Comparison of ENCODE assay signal across 10 cellular contexts in genomic region chr19:56537442-56537841, GRCh38. TPM values are rescaled to one million over a fixed set of nuclear protein-coding genes. Genes with fewer than 3 reads are reported as not detected.
DNase-seq lines count a peak whose midpoint lies in the region; ATAC-seq and TF ChIP-seq lines count a peak whose summit lies in the region.
"Had no signal": no experiment of that assay in that cellular context is flagged by ENCODE, and none has a peak within 500 bp of the region (broad histone marks: within the 10 kb centered on the region; RNA-seq: fewer than 3 reads in every experiment).

No MANE protein-coding gene starts in this region.

- H3K9ac ChIP-seq in endocrine pancreas (ENCODE audit: control insufficient read depth, insufficient read depth, low read length) (no peak overlapping the region), neural cell (ENCODE audit: low read length) (no peak overlapping the region)

- H4K20me1 ChIP-seq in neural cell (ENCODE audit: insufficient read depth) = no peaks in the 10 kb centered on the region

- no peaks in the 10 kb centered on the region for H3K4me1 ChIP-seq in endocrine pancreas (ENCODE audit: control insufficient read depth, insufficient read depth, low read length)

- DNase-seq in CD4-positive, alpha-beta T cell = no peak
- DNase-seq in NB4 (ENCODE audit: low read depth) = no peak
- DNase-seq in SKM-1 (lab: John Stamatoyannopoulos, UW; ENCODE audit: unreplicated experiment) = no peak
- DNase-seq in posterior vena cava (ENCODE audit: low spot score) = no peak
- DNase-seq in NCI-H2107 (lab: John Stamatoyannopoulos, UW) = no peak

- H3K79me2 ChIP-seq in neural cell (replicated peaks; ENCODE audit: insufficient read depth, low read length) = peaks cover 18% of the 10 kb centered on the region

- no peaks in the 10 kb centered on the region for H3K27me3 Mint-ChIP-seq in CD4-positive, alpha-beta T cell

- no peaks in the 10 kb centered on the region for H3F3A ChIP-seq in neural cell (ENCODE audit: insufficient read depth, low read length, poor library complexity, severe bottlenecking)

- TF ChIP-seq POLR2A in NB4 (IDR thresholded peaks at IDR 0.05; ENCODE audit: extremely low read depth, insufficient read length) = no peak

- CTCF ChIA-PET in CD4-positive, alpha-beta T cell (lab: Charles Lee) = no interaction called here

- no peak overlapping the region for H3K27ac ChIP-seq in CD4-positive, alpha-beta T cell (ENCODE audit: low read depth, low read length)
- H3K27ac ChIP-seq in neural cell (ENCODE audit: low read length) = no peak overlapping the region

- peak overlapping the region; percentile 83 for H2AFZ ChIP-seq in neural cell (ENCODE audit: low read depth, low read length)

- no peaks in the 10 kb centered on the region for H3K27me3 ChIP-seq in CD4-positive, alpha-beta T cell (ENCODE audit: control insufficient read depth, insufficient read depth, low read length)
- H3K27me3 ChIP-seq in endocrine pancreas (ENCODE audit: control insufficient read depth, insufficient read depth, low read length) = no peaks in the 10 kb centered on the region
- no peaks in the 10 kb centered on the region for H3K27me3 ChIP-seq in neural cell (ENCODE audit: insufficient read depth, low read depth, low read length)
- H3K27me3 ChIP-seq: cardiac muscle cell had no signal

- H3K27ac Mint-ChIP-seq in CD4-positive, alpha-beta T cell = peak overlapping the region; percentile 96

- no peak for TF ChIP-seq EP300 in neural cell (conservative IDR thresholded peaks at IDR 0.05; ENCODE audit: poor library complexity, severe bottlenecking)

- peaks cover 67% of the 10 kb centered on the region for H3K9me3 ChIP-seq in CD4-positive, alpha-beta T cell (ENCODE audit: control insufficient read depth, low read length)
- H3K9me3 ChIP-seq in endocrine pancreas (ENCODE audit: control insufficient read depth, low read length) = peaks cover 5% of the 10 kb centered on the region
- peaks cover 12% of the 10 kb centered on the region for H3K9me3 ChIP-seq in neural cell (ENCODE audit: low read length)

- no peak for TF ChIP-seq RAD21 in neural cell (conservative IDR thresholded peaks at IDR 0.05)

- H3K4me2 ChIP-seq in neural cell (ENCODE audit: low read length) = peak overlapping the region; percentile 11

- H3K4me1 Mint-ChIP-seq in CD4-positive, alpha-beta T cell (ENCODE audit: low read depth) = peaks cover 34% of the 10 kb centered on the region

- H3K4me3 Mint-ChIP-seq in CD4-positive, alpha-beta T cell = peak overlapping the region; percentile 99

- H3K9me2 ChIP-seq in neural cell (ENCODE audit: insufficient read depth, low read length) = no peaks in the 10 kb centered on the region

- H3K36me3 Mint-ChIP-seq in CD4-positive, alpha-beta T cell (ENCODE audit: low read depth) = peaks cover 78% of the 10 kb centered on the region

- TF ChIP-seq CTCF in CD4-positive, alpha-beta T cell (IDR thresholded peaks at IDR 0.05) = no peak
- no peak for TF ChIP-seq CTCF in NB4 (IDR thresholded peaks at IDR 0.05; ENCODE audit: low read depth, low read length)
- no peak for TF ChIP-seq CTCF in neural cell (IDR thresholded peaks at IDR 0.05; ENCODE audit: poor library complexity, severe bottlenecking)

- intact Hi-C loops in CD4-positive, alpha-beta T cell (cut with DNase I, micrococcal nuclease) = loop anchor here in 1 of 2 experiments (10.0 kb wide), 1 partner anchor 133 kb away; the partner anchor contains the start of gene ZNF583
- intact Hi-C loops in posterior vena cava (cut with DNase I) = no loop called here

- POLR2A ChIA-PET in CD4-positive, alpha-beta T cell (lab: Charles Lee) = no interaction called here

- peaks cover 19% of the 10 kb centered on the region for H3K9me3 Mint-ChIP-seq in CD4-positive, alpha-beta T cell

- no peak for ATAC-seq in CD4-positive, alpha-beta T cell (ENCODE audit: poor library complexity)
- no peak for ATAC-seq in HG02588 (IDR thresholded peaks at IDR 0.05; ENCODE audit: unreplicated experiment)

- peak overlapping the region; percentile 35 for H3K4me3 ChIP-seq in NB4 (ENCODE audit: low read depth, low read length)
- H3K4me3 ChIP-seq in endocrine pancreas (ENCODE audit: control insufficient read depth, insufficient read depth, low read length) = peak overlapping the region; percentile 60
- peak overlapping the region; percentile 74 for H3K4me3 ChIP-seq in neural cell (ENCODE audit: low read length)

- H3K36me3 ChIP-seq in endocrine pancreas (ENCODE audit: control insufficient read depth, insufficient read depth, low read length) = peaks cover 12% of the 10 kb centered on the region
- peaks cover 23% of the 10 kb centered on the region for H3K36me3 ChIP-seq in neural cell (ENCODE audit: insufficient read depth, low read length)
- H3K36me3 ChIP-seq: cardiac muscle cell had no signal

TF ChIP-seq in neural cell, 6 proteins besides CTCF, POLR2A, EP300 and RAD21:
- TF ChIP-seq REST (IDR thresholded peaks at IDR 0.05; ENCODE audit: borderline replicate concordance) (no peak), SMC3 (conservative IDR thresholded peaks at IDR 0.05; ENCODE audit: poor library complexity) (no peak), POLR2AphosphoS5 (IDR thresholded peaks at IDR 0.05) (no peak), EZH2 (IDR thresholded peaks at IDR 0.05; ENCODE audit: borderline replicate concordance, insufficient read depth, low read length, poor library complexity, severe bottlenecking) (no peak), MXI1 (conservative IDR thresholded peaks at IDR 0.05; ENCODE audit: poor library complexity, severe bottlenecking) (no peak), TAF1 (IDR thresholded peaks at IDR 0.05; ENCODE audit: low read depth) (no peak)
TF ChIP-seq in neural cell: peak in this region for 0.

RNA-seq across cellular contexts. Expression of gene ZFP28, which starts 1.3 kb away (rescaled TPM):
- total RNA-seq in CD4-positive, alpha-beta T cell = 1 to 10 TPM; 3.5 to 4.5 TPM
- 39.9 and 45.1 TPM in 2 replicates for polyA plus RNA-seq in neural cell
- polyA minus RNA-seq in neural cell = 41.9 and 44.9 TPM in 2 replicates
- total RNA-seq in posterior vena cava = 10 to 100 TPM in 1 of 2 donors, 1 to 10 TPM in 1; 9.3 to 11.9 TPM

RNA-seq across cellular contexts. Expression of gene ZNF471, which starts 29.8 kb away (rescaled TPM):
- 1 to 10 TPM; 2.2 to 2.5 TPM for total RNA-seq in CD4-positive, alpha-beta T cell
- 30.0 and 31.1 TPM in 2 replicates for polyA plus RNA-seq in neural cell
- 22.4 and 29.4 TPM in 2 replicates for polyA minus RNA-seq in neural cell
- total RNA-seq in posterior vena cava = 1 to 10 TPM; 7.7 to 9.4 TPM
- total RNA-seq: H7 had no signal

RNA-seq across cellular contexts. Expression of gene ZNF470, which starts 29.8 kb away (rescaled TPM):
- under 1 TPM; 0.56 to 0.85 TPM for total RNA-seq in CD4-positive, alpha-beta T cell
- 9.6 and 13.6 TPM in 2 replicates for polyA plus RNA-seq in neural cell
- polyA minus RNA-seq in neural cell = 20.7 and 25.6 TPM in 2 replicates
- total RNA-seq in posterior vena cava = 1 to 10 TPM; 6.6 to 8.2 TPM

RNA-seq across cellular contexts. Expression of gene ZNF71, which starts 57.7 kb away (rescaled TPM):
- total RNA-seq in CD4-positive, alpha-beta T cell = 1 to 10 TPM; 2.2 TPM
- polyA plus RNA-seq in neural cell = 28.8 and 38.0 TPM in 2 replicates
- 49.9 and 57.6 TPM in 2 replicates for polyA minus RNA-seq in neural cell
- 10 to 100 TPM in 1 of 2 donors, 1 to 10 TPM in 1; 8.4 to 11.1 TPM for total RNA-seq in posterior vena cava

Comparison
In these comparisons a context has a peak if more than half of its experiments do, and no peak if none do; other contexts are left out.
1. RNA of gene ZNF470, which starts 29.8 kb away (total RNA-seq): 6.6 to 8.2 TPM in posterior vena cava; 0.56 to 0.85 TPM in CD4-positive, alpha-beta T cell; every median in the first group is over 4 times any median in the second.
2. Peak in every context shown above with its lines, with median percentiles within 50 percentile points of each other: H3K4me3 ChIP-seq.